8 cellular contexts compared by ENCODE assay signal in the genomic region with DNA sequence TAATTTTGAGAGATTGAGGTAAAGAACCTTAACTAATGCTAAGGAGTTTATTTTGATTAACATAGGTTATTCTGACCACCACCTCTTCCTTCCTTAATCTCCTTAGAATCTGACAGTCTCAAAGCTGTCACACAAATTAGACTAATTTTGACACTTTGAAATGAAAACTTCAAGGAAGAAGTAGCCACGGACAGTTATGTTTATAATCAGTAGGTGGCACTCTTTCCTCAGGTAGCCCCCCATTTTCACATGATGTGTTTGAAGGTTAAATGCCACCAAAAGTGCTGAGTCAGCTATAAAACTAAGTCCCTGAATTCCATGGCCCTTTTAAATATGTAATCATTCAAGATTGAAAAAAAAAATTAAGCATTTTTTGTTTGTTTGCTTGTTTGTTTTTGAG. TPM values are rescaled to one million over a fixed set of nuclear protein-coding genes. Genes with fewer than 3 reads are reported as not detected.
DNase-seq lines count a peak whose midpoint lies in the region; ATAC-seq, FAIRE-seq and TF ChIP-seq lines count a peak whose summit lies in the region.

No MANE protein-coding gene starts in this region.

- H3K4me1 Mint-ChIP-seq in endodermal cell = no peaks in the 10 kb centered on the region

- ATAC-seq in HG02642 (IDR thresholded peaks at IDR 0.05; ENCODE audit: poor library complexity, unreplicated experiment) = no peak

- no peak overlapping the region for H3K9ac ChIP-seq in endodermal cell (ENCODE audit: extremely low read depth, low read length, poor library complexity, severe bottlenecking)

- peak; percentile 11 for FAIRE-seq in A204.1 (lab: Jason Lieb, UNC)

- H3K4me3 Mint-ChIP-seq in endodermal cell = no peak overlapping the region

- no peaks in the 10 kb centered on the region for H3K27me3 ChIP-seq in endodermal cell (ENCODE audit: control insufficient read depth, insufficient read depth, low read length, poor library complexity, severe bottlenecking)

- no peak overlapping the region for H3K4me3 ChIP-seq in endodermal cell (ENCODE audit: low read length)

- no peak overlapping the region for H3K27ac Mint-ChIP-seq in endodermal cell

- no peaks in the 10 kb centered on the region for H3K9me3 ChIP-seq in endodermal cell (ENCODE audit: control insufficient read depth, low read length)

- H3K9me3 Mint-ChIP-seq in endodermal cell = no peaks in the 10 kb centered on the region

- 56 to 60% methylated on average over 1 of the region's 1 CpG for WGBS in endodermal cell (ENCODE audit: insufficient coverage in 1 of 2, insufficient read length in 1 of 2), 2 experiments

- peaks cover 44% of the 10 kb centered on the region for H3K36me3 ChIP-seq in endodermal cell (ENCODE audit: control insufficient read depth, insufficient read depth, low read length)

- TF ChIP-seq CTCF in GM12873 (IDR thresholded peaks at IDR 0.05; ENCODE audit: insufficient read depth, low read depth, low read length, missing control alignments) = peak; percentile 53
- TF ChIP-seq CTCF in endodermal cell (conservative IDR thresholded peaks at IDR 0.05) = peak; percentile 82

- H3K27me3 Mint-ChIP-seq in endodermal cell (ENCODE audit: insufficient read depth) = no peaks in the 10 kb centered on the region

- peak; percentile 6 for DNase-seq in MV-4-11 (lab: John Stamatoyannopoulos, UW)
- no peak for DNase-seq in endodermal cell
- no peak for DNase-seq in NK-92 treated with Interleukin-12 subunit alpha and Interleukin-12 subunit beta, amount 100 ng/mL, for 24 hours (lab: John Stamatoyannopoulos, UW)
- DNase-seq in ecto neural progenitor cell (ENCODE audit: low spot score) = no peak
- DNase-seq in activated gamma-delta T cell treated with Interleukin-2 at 50 U/mL for 16 hours = no peak

- no peak overlapping the region for H3K27ac ChIP-seq in endodermal cell (ENCODE audit: low read depth, low read length)

- H3K4me1 ChIP-seq in endodermal cell (ENCODE audit: control insufficient read depth, insufficient read depth, low read length) = no peaks in the 10 kb centered on the region

- H3K36me3 Mint-ChIP-seq in endodermal cell (ENCODE audit: low read depth) = peaks cover 22% of the 10 kb centered on the region

RNA-seq across cellular contexts. Expression of a gene that starts 22.4 kb away (rescaled TPM):
- 10 to 100 TPM; 80.0 to 84.1 TPM for total RNA-seq in endodermal cell
- polyA plus RNA-seq in endodermal cell (2013, experiment 1 of 2) = 46.6 TPM
- 46.2 TPM for polyA plus RNA-seq in endodermal cell (2013, experiment 2 of 2)

RNA-seq across cellular contexts. Expression of a gene that starts 23.9 kb away (rescaled TPM):
- total RNA-seq in endodermal cell = under 1 TPM; 0.15 to 0.18 TPM
- 0.11 TPM for polyA plus RNA-seq in endodermal cell (2013, experiment 1 of 2)
- polyA plus RNA-seq in endodermal cell (2013, experiment 2 of 2) = 0.08 TPM

RNA-seq across cellular contexts. Expression of a gene that starts 32.7 kb away (rescaled TPM):
- total RNA-seq in endodermal cell = 10 to 100 TPM; 66.9 to 78.0 TPM
- 56.7 TPM for polyA plus RNA-seq in endodermal cell (2013, experiment 1 of 2)
- 53.0 TPM for polyA plus RNA-seq in endodermal cell (2013, experiment 2 of 2)
